ENCODE assay signal across 19 cellular contexts in genomic region chr15:94910166-94910565, GRCh38.
"Had no signal": no experiment of that assay in that cellular context is flagged by ENCODE, and none has a peak within 500 bp of the region (broad histone marks: within the 10 kb centered on the region; RNA-seq: fewer than 3 reads in every experiment).

No MANE protein-coding gene starts in this region.

- H3K27ac Mint-ChIP-seq: activated CD4-positive, alpha-beta T cell treated with anti-CD3 and anti-CD28 coated beads, Interleukin-2, amount 10 ng/mL, durations not matched to agents 24 days and 14 days; activated T-helper 2 cell treated with anti-CD3 and anti-CD28 coated beads, Interferon-gamma antibody, Interleukin-2, Interleukin-4, amounts not matched to agents 10 μg/mL and 5 μg/mL and 100 μg/mL, durations not matched to agents 14 hours and 24 hours and 36 hours; dendritic cell treated with granulocyte-macrophage colony-stimulating factor and Interleukin-4, amounts not matched to agents 40 ng/mL and 50 ng/mL, for 4 days; immature natural killer cell; T-cell had no signal

- H3K9me3 Mint-ChIP-seq: activated CD4-positive, alpha-beta T cell treated with anti-CD3 and anti-CD28 coated beads, Interleukin-2, amount 10 ng/mL, durations not matched to agents 24 days and 14 days; central memory CD8-positive, alpha-beta T cell had no signal

- H3K36me3 ChIP-seq: adrenal gland, left ventricle myocardium inferior, pancreas, stomach, thoracic aorta had no signal

- H3K4me3 Mint-ChIP-seq: activated CD4-positive, alpha-beta T cell treated with anti-CD3 and anti-CD28 coated beads, Interleukin-2, amount 10 ng/mL, durations not matched to agents 24 days and 14 days; central memory CD8-positive, alpha-beta T cell; dendritic cell treated with granulocyte-macrophage colony-stimulating factor and Interleukin-4, amounts not matched to agents 40 ng/mL and 50 ng/mL, for 4 days; immature natural killer cell; neural crest cell; T-cell had no signal

- ATAC-seq: esophagus mucosa, pancreas, T-cell had no signal

- H3K27ac ChIP-seq: adrenal gland, left ventricle myocardium inferior, pancreas, skin epidermis, stomach, thoracic aorta had no signal

- H3K27me3 ChIP-seq: adrenal gland, pancreas, stomach had no signal

- H3K4me1 Mint-ChIP-seq: activated CD4-positive, alpha-beta T cell treated with anti-CD3 and anti-CD28 coated beads, Interleukin-2, amount 10 ng/mL, durations not matched to agents 24 days and 14 days; central memory CD8-positive, alpha-beta T cell; immature natural killer cell; T-cell had no signal

- H3K36me3 Mint-ChIP-seq: immature natural killer cell, T-cell had no signal

- H3K27me3 Mint-ChIP-seq: activated CD4-positive, alpha-beta T cell treated with anti-CD3 and anti-CD28 coated beads, Interleukin-2, amount 10 ng/mL, durations not matched to agents 24 days and 14 days; central memory CD8-positive, alpha-beta T cell; dendritic cell treated with granulocyte-macrophage colony-stimulating factor and Interleukin-4, amounts not matched to agents 40 ng/mL and 50 ng/mL, for 4 days had no signal

- H3K9me3 ChIP-seq: adrenal gland, pancreas had no signal

- H3K4me3 ChIP-seq: adrenal gland, left ventricle myocardium inferior, pancreas, skin epidermis, stomach, thoracic aorta had no signal

- DNase-seq: activated CD4-positive, alpha-beta T cell treated with anti-CD3 and anti-CD28 coated beads, Interleukin-2, amount 10 ng/mL, durations not matched to agents 24 days and 14 days; activated CD8-positive, alpha-beta memory T cell treated with anti-CD3 and anti-CD28 coated beads for 24 hours; activated naive CD4-positive, alpha-beta T cell treated with anti-CD3 and anti-CD28 coated beads, Interleukin-2, amount 50 U/mL, for 16 hours; activated T-cell treated with anti-CD3 and anti-CD28 coated beads for 4 hours; adrenal gland; immature natural killer cell; left ventricle myocardium inferior; pancreas; retina; stimulated activated CD4-positive, alpha-beta T cell treated with anti-CD3 and anti-CD28 coated beads, Interleukin-4, amount 100 ng/mL, for 4 hours; stomach; T-cell had no signal
